1 cellular context compared by ENCODE assay signal in the genomic region with DNA sequence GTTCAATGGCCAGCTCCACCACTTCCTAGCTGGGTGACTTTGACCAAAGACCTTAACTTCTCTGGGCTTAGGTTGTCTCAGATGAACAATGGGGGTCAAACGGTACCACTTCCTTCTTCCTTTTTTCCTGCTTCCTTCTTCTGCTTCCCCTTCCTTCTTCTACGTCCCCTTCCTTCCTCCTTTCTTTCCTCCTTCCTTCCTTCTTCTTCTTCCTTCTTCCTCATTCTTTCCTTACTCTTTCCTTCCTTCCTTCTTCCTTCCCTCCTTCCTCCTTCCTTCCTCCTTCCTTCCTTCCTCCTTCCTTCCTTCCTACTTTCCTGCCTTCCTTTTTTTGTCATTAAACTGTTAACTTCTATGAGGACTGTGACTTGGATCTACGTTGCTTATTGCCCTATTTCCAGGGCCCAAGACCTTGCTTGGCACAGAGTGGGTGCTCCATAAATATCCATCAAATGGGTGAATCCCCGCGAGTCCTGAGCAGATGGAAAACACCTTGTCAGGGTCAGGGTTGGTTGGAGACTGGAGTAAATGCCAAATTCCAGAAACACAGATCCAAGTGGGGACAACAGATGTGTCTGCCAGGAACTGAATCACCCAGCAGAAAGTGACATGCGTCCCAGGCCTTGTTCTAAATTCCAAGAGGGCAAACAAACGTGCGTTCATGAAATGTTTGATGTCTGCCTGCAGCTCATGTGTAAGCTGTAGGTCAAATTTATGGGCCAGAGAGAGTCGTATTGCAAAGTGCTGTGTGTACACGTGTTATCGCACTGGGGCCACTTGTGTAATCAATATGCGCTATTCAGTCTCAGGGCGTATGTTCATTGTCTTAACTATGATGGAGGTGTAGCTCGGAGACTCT.
TF ChIP-seq lines count a peak whose summit lies in the region.

No MANE protein-coding gene starts in this region.

TF ChIP-seq in HepG2, 621 proteins besides CTCF, POLR2A, EP300 and RAD21 (continued from another document and continues in another):
- TF ChIP-seq, protein P1, sequence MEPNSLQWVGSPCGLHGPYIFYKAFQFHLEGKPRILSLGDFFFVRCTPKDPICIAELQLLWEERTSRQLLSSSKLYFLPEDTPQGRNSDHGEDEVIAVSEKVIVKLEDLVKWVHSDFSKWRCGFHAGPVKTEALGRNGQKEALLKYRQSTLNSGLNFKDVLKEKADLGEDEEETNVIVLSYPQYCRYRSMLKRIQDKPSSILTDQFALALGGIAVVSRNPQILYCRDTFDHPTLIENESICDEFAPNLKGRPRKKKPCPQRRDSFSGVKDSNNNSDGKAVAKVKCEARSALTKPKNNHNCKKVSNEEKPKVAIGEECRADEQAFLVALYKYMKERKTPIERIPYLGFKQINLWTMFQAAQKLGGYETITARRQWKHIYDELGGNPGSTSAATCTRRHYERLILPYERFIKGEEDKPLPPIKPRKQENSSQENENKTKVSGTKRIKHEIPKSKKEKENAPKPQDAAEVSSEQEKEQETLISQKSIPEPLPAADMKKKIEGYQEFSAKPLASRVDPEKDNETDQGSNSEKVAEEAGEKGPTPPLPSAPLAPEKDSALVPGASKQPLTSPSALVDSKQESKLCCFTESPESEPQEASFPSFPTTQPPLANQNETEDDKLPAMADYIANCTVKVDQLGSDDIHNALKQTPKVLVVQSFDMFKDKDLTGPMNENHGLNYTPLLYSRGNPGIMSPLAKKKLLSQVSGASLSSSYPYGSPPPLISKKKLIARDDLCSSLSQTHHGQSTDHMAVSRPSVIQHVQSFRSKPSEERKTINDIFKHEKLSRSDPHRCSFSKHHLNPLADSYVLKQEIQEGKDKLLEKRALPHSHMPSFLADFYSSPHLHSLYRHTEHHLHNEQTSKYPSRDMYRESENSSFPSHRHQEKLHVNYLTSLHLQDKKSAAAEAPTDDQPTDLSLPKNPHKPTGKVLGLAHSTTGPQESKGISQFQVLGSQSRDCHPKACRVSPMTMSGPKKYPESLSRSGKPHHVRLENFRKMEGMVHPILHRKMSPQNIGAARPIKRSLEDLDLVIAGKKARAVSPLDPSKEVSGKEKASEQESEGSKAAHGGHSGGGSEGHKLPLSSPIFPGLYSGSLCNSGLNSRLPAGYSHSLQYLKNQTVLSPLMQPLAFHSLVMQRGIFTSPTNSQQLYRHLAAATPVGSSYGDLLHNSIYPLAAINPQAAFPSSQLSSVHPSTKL (CRISPR knock-in tag; IDR thresholded peaks at IDR 0.05), result peak; percentile 67
- TF ChIP-seq, protein P2, sequence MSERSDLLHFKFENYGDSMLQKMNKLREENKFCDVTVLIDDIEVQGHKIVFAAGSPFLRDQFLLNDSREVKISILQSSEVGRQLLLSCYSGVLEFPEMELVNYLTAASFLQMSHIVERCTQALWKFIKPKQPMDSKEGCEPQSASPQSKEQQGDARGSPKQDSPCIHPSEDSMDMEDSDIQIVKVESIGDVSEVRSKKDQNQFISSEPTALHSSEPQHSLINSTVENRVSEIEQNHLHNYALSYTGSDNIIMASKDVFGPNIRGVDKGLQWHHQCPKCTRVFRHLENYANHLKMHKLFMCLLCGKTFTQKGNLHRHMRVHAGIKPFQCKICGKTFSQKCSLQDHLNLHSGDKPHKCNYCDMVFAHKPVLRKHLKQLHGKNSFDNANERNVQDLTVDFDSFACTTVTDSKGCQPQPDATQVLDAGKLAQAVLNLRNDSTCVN (CRISPR knock-in tag; IDR thresholded peaks at IDR 0.05; ENCODE audit: borderline replicate concordance), result no peak
- TF ChIP-seq TCF12 (IDR thresholded peaks at IDR 0.05) (no peak), TCF12 (CRISPR knock-in tag; IDR thresholded peaks at IDR 0.05) (no peak; the same call in 1 of the 2 replicates), RFXANK (CRISPR knock-in tag; IDR thresholded peaks at IDR 0.05) (no peak), HNF4A (CRISPR knock-in tag; IDR thresholded peaks at IDR 0.05) (peak; percentile 30; the same call in 1 of the 2 replicates), KDM1A (CRISPR knock-in tag; IDR thresholded peaks at IDR 0.05) (no peak), HCFC1 (IDR thresholded peaks at IDR 0.05; ENCODE audit: low read depth, low read length) (no peak), PHB2 (IDR thresholded peaks at IDR 0.05; ENCODE audit: partially characterized antibody) (no peak), SNAPC2 (CRISPR knock-in tag; IDR thresholded peaks at IDR 0.05) (no peak), ETV5 (CRISPR knock-in tag; IDR thresholded peaks at IDR 0.05; ENCODE audit: borderline replicate concordance) (no peak), SRSF1 (optimal IDR thresholded peaks at IDR 0.05; ENCODE audit: low read depth, low read length) (no peak), EED (CRISPR knock-in tag; IDR thresholded peaks at IDR 0.05) (no peak), ZNF772 (CRISPR knock-in tag; IDR thresholded peaks at IDR 0.05) (0 out of 2 replicates have a peak, but pooled peaks have one; percentile 28), ZNF709 (CRISPR knock-in tag; IDR thresholded peaks at IDR 0.05) (no peak), HHEX (CRISPR knock-in tag; IDR thresholded peaks at IDR 0.05) (peak; percentile 49), MIER2 (CRISPR knock-in tag; IDR thresholded peaks at IDR 0.05) (no peak), THYN1 (CRISPR knock-in tag; IDR thresholded peaks at IDR 0.05; ENCODE audit: borderline replicate concordance, low read depth) (no peak), ZNF816 (CRISPR knock-in tag; IDR thresholded peaks at IDR 0.05; ENCODE audit: borderline replicate concordance) (no peak), SPEN (CRISPR knock-in tag; IDR thresholded peaks at IDR 0.05; ENCODE audit: low read depth) (no peak), XRCC5 (optimal IDR thresholded peaks at IDR 0.05; ENCODE audit: low read length) (peak; percentile 46), ZNF350 (CRISPR knock-in tag; IDR thresholded peaks at IDR 0.05; ENCODE audit: borderline replicate concordance, low read depth) (no peak), SIX4 (CRISPR knock-in tag; IDR thresholded peaks at IDR 0.05) (peak; percentile 89), MAZ (IDR thresholded peaks at IDR 0.05; ENCODE audit: borderline replicate concordance, low read depth, low read length) (no peak), MAZ (CRISPR knock-in tag; IDR thresholded peaks at IDR 0.05; ENCODE audit: low read depth) (no peak), HES4 (CRISPR knock-in tag; IDR thresholded peaks at IDR 0.05; ENCODE audit: borderline replicate concordance) (no peak), NFRKB (IDR thresholded peaks at IDR 0.05) (peak; percentile 62; the same call in 1 of the 2 replicates), GABPA (IDR thresholded peaks at IDR 0.05; ENCODE audit: low read depth, low read length) (no peak), GABPA (CRISPR knock-in tag; IDR thresholded peaks at IDR 0.05; ENCODE audit: low read depth) (no peak), RFXAP (CRISPR knock-in tag; IDR thresholded peaks at IDR 0.05; ENCODE audit: borderline replicate concordance) (no peak), ZNF598 (CRISPR knock-in tag; IDR thresholded peaks at IDR 0.05; ENCODE audit: borderline replicate concordance) (no peak), SMYD3 (CRISPR knock-in tag; IDR thresholded peaks at IDR 0.05) (no peak), ZNF720 (CRISPR knock-in tag; IDR thresholded peaks at IDR 0.05) (no peak), HMG20A (CRISPR knock-in tag; IDR thresholded peaks at IDR 0.05; ENCODE audit: borderline replicate concordance) (no peak), SOX13 (IDR thresholded peaks at IDR 0.05) (no peak; the same call in 1 of the 2 replicates), SOX13 (CRISPR knock-in tag; conservative IDR thresholded peaks at IDR 0.05 in 1 of 2, IDR thresholded peaks at IDR 0.05 in 1 of 2) (peak in 1 of 2 experiments; percentile 86; a peak in 2 of 4 replicates)
- TF ChIP-seq, protein P3, sequence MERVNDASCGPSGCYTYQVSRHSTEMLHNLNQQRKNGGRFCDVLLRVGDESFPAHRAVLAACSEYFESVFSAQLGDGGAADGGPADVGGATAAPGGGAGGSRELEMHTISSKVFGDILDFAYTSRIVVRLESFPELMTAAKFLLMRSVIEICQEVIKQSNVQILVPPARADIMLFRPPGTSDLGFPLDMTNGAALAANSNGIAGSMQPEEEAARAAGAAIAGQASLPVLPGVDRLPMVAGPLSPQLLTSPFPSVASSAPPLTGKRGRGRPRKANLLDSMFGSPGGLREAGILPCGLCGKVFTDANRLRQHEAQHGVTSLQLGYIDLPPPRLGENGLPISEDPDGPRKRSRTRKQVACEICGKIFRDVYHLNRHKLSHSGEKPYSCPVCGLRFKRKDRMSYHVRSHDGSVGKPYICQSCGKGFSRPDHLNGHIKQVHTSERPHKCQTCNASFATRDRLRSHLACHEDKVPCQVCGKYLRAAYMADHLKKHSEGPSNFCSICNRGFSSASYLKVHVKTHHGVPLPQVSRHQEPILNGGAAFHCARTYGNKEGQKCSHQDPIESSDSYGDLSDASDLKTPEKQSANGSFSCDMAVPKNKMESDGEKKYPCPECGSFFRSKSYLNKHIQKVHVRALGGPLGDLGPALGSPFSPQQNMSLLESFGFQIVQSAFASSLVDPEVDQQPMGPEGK (CRISPR knock-in tag; IDR thresholded peaks at IDR 0.05), result 0 out of 2 replicates have a peak, but pooled peaks have one; percentile 29
- TF ChIP-seq, protein P4, sequence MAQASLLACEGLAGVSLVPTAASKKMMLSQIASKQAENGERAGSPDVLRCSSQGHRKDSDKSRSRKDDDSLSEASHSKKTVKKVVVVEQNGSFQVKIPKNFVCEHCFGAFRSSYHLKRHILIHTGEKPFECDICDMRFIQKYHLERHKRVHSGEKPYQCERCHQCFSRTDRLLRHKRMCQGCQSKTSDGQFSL (CRISPR knock-in tag; IDR thresholded peaks at IDR 0.05), result no peak
- TF ChIP-seq, protein P5, sequence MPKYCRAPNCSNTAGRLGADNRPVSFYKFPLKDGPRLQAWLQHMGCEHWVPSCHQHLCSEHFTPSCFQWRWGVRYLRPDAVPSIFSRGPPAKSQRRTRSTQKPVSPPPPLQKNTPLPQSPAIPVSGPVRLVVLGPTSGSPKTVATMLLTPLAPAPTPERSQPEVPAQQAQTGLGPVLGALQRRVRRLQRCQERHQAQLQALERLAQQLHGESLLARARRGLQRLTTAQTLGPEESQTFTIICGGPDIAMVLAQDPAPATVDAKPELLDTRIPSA (CRISPR knock-in tag; IDR thresholded peaks at IDR 0.05; ENCODE audit: borderline replicate concordance), result no peak
- TF ChIP-seq, protein P6, sequence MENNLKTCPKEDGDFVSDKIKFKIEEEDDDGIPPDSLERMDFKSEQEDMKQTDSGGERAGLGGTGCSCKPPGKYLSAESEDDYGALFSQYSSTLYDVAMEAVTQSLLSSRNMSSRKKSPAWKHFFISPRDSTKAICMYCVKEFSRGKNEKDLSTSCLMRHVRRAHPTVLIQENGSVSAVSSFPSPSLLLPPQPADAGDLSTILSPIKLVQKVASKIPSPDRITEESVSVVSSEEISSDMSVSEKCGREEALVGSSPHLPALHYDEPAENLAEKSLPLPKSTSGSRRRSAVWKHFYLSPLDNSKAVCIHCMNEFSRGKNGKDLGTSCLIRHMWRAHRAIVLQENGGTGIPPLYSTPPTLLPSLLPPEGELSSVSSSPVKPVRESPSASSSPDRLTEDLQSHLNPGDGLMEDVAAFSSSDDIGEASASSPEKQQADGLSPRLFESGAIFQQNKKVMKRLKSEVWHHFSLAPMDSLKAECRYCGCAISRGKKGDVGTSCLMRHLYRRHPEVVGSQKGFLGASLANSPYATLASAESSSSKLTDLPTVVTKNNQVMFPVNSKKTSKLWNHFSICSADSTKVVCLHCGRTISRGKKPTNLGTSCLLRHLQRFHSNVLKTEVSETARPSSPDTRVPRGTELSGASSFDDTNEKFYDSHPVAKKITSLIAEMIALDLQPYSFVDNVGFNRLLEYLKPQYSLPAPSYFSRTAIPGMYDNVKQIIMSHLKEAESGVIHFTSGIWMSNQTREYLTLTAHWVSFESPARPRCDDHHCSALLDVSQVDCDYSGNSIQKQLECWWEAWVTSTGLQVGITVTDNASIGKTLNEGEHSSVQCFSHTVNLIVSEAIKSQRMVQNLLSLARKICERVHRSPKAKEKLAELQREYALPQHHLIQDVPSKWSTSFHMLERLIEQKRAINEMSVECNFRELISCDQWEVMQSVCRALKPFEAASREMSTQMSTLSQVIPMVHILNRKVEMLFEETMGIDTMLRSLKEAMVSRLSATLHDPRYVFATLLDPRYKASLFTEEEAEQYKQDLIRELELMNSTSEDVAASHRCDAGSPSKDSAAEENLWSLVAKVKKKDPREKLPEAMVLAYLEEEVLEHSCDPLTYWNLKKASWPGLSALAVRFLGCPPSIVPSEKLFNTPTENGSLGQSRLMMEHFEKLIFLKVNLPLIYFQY (CRISPR knock-in tag; IDR thresholded peaks at IDR 0.05; ENCODE audit: borderline replicate concordance), result no peak
- TF ChIP-seq, protein P7, sequence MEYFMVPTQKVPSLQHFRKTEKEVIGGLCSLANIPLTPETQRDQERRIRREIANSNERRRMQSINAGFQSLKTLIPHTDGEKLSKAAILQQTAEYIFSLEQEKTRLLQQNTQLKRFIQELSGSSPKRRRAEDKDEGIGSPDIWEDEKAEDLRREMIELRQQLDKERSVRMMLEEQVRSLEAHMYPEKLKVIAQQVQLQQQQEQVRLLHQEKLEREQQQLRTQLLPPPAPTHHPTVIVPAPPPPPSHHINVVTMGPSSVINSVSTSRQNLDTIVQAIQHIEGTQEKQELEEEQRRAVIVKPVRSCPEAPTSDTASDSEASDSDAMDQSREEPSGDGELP (IDR thresholded peaks at IDR 0.05; ENCODE audit: borderline replicate concordance, low read depth), result no peak
- TF ChIP-seq, protein P8, sequence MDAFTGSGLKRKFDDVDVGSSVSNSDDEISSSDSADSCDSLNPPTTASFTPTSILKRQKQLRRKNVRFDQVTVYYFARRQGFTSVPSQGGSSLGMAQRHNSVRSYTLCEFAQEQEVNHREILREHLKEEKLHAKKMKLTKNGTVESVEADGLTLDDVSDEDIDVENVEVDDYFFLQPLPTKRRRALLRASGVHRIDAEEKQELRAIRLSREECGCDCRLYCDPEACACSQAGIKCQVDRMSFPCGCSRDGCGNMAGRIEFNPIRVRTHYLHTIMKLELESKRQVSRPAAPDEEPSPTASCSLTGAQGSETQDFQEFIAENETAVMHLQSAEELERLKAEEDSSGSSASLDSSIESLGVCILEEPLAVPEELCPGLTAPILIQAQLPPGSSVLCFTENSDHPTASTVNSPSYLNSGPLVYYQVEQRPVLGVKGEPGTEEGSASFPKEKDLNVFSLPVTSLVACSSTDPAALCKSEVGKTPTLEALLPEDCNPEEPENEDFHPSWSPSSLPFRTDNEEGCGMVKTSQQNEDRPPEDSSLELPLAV (CRISPR knock-in tag; conservative IDR thresholded peaks at IDR 0.05; ENCODE audit: low read depth), result no peak
- TF ChIP-seq, protein P9, sequence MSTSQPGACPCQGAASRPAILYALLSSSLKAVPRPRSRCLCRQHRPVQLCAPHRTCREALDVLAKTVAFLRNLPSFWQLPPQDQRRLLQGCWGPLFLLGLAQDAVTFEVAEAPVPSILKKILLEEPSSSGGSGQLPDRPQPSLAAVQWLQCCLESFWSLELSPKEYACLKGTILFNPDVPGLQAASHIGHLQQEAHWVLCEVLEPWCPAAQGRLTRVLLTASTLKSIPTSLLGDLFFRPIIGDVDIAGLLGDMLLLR (CRISPR knock-in tag; IDR thresholded peaks at IDR 0.05), result no peak
- TF ChIP-seq, protein P10, sequence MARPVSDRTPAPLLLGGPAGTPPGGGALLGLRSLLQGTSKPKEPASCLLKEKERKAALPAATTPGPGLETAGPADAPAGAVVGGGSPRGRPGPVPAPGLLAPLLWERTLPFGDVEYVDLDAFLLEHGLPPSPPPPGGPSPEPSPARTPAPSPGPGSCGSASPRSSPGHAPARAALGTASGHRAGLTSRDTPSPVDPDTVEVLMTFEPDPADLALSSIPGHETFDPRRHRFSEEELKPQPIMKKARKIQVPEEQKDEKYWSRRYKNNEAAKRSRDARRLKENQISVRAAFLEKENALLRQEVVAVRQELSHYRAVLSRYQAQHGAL (CRISPR knock-in tag; IDR thresholded peaks at IDR 0.05; ENCODE audit: not compliant biosample characterization), result no peak
